ENCODE assay signal across 8 cellular contexts in genomic region chr3:107432013-107432515, GRCh38. TPM values are rescaled to one million over a fixed set of nuclear protein-coding genes. Genes with fewer than 3 reads are reported as not detected.
A peak's percentile ranks its signal among the peaks of the same experiment; 100 is the strongest.
DNase-seq lines count a peak whose midpoint lies in the region; ATAC-seq and TF ChIP-seq lines count a peak whose summit lies in the region.

No MANE protein-coding gene starts in this region.

- intact Hi-C loops in CD4-positive, alpha-beta memory T cell (cut with micrococcal nuclease), result no loop called here

- POLR2A ChIA-PET in CD4-positive, alpha-beta memory T cell (lab: Charles Lee; ENCODE audit: partially characterized antibody), result interaction anchor here (1.5 kb wide), 1 partner anchor 90 kb away, joined by 5 read pairs; the partner anchor contains the start of gene BBX

- TF ChIP-seq CTCF in smooth muscle cell (IDR thresholded peaks at IDR 0.05; ENCODE audit: borderline replicate concordance, insufficient read depth, poor library complexity, severe bottlenecking), result no peak

- DNase-seq in CD4-positive, alpha-beta memory T cell, result no peak
- DNase-seq in adipocyte (ENCODE audit: low read depth), result peak; percentile 57
- DNase-seq in smooth muscle cell (lab: John Stamatoyannopoulos, UW; ENCODE audit: unreplicated experiment), result no peak
- no peak for DNase-seq in central memory CD4-positive, alpha-beta T cell
- DNase-seq in HuH-7 (ENCODE audit: low spot score), result no peak

- peaks cover 15 to 27% (median 19%) of the 10 kb centered on the region in 4 donors for H3K4me1 Mint-ChIP-seq in CD4-positive, alpha-beta memory T cell

- H3K4me3 ChIP-seq in CD4-positive, alpha-beta memory T cell (ENCODE audit: low read length in 2 of 2), result peak overlapping the region; percentile 48 to 51
- H3K4me3 ChIP-seq in HUES6 (ENCODE audit: low read depth, low read length) (peak overlapping the region; percentile 62), adipocyte (ENCODE audit: low read length) (peak overlapping the region; percentile 90), iPS-18a (ENCODE audit: low read length) (peak overlapping the region; percentile 74), smooth muscle cell (peak overlapping the region; percentile 78)

- no peak for TF ChIP-seq POLR2A in GM18505 (IDR thresholded peaks at IDR 0.05; ENCODE audit: borderline replicate concordance, extremely low read depth, insufficient read depth, insufficient read length)

- no peaks in the 10 kb centered on the region for H3K9me3 ChIP-seq in CD4-positive, alpha-beta memory T cell (ENCODE audit: control insufficient read depth in 1 of 2, low read length in 2 of 2)
- H3K9me3 ChIP-seq in HUES6 (ENCODE audit: control insufficient read depth, insufficient read depth, low read depth, low read length) (no peaks in the 10 kb centered on the region), adipocyte (ENCODE audit: control insufficient read depth, low read length) (no peaks in the 10 kb centered on the region), iPS-18a (ENCODE audit: control insufficient read depth, low read depth, low read length) (no peaks in the 10 kb centered on the region), smooth muscle cell (replicated peaks; ENCODE audit: low read depth) (no peaks in the 10 kb centered on the region)

- peak overlapping the region; percentile 99 for H2AFZ ChIP-seq in smooth muscle cell (ENCODE audit: low read depth)

- H3K36me3 Mint-ChIP-seq in CD4-positive, alpha-beta memory T cell, result peaks cover 0 to 6% of the 10 kb centered on the region in 2 donors

- no peaks in the 10 kb centered on the region for H4K20me1 ChIP-seq in smooth muscle cell (ENCODE audit: low read depth)

- H3K36me3 ChIP-seq in CD4-positive, alpha-beta memory T cell (ENCODE audit: insufficient read depth, low read length), result no peaks in the 10 kb centered on the region
- H3K36me3 ChIP-seq in HUES6 (ENCODE audit: control insufficient read depth, insufficient read depth, low read length) (no peaks in the 10 kb centered on the region), adipocyte (ENCODE audit: control insufficient read depth, insufficient read depth, low read length, severe bottlenecking) (no peaks in the 10 kb centered on the region), iPS-18a (ENCODE audit: control insufficient read depth, low read depth, low read length) (no peaks in the 10 kb centered on the region), smooth muscle cell (ENCODE audit: low read depth) (no peaks in the 10 kb centered on the region)

- H3K9me3 Mint-ChIP-seq in CD4-positive, alpha-beta memory T cell, result peaks cover 0 to 1% (median 0%) of the 10 kb centered on the region in 8 donors

- H3K4me2 ChIP-seq in smooth muscle cell, result peak overlapping the region; percentile 99

- H3K79me2 ChIP-seq in smooth muscle cell (ENCODE audit: low read depth), result no peaks in the 10 kb centered on the region

- peaks cover 0 to 2% of the 10 kb centered on the region in 2 donors for H3K27me3 Mint-ChIP-seq in CD4-positive, alpha-beta memory T cell

- H3K4me1 ChIP-seq in CD4-positive, alpha-beta memory T cell (ENCODE audit: insufficient read depth, low read length), result peaks cover 18% of the 10 kb centered on the region
- H3K4me1 ChIP-seq in HUES6 (ENCODE audit: control insufficient read depth, insufficient read depth, low read length), result peaks cover 4% of the 10 kb centered on the region; the same call in 1 of the 2 replicates
- peaks cover 20% of the 10 kb centered on the region for H3K4me1 ChIP-seq in adipocyte (ENCODE audit: control insufficient read depth, insufficient read depth, low read length)
- H3K4me1 ChIP-seq in iPS-18a (ENCODE audit: control insufficient read depth, low read depth, low read length), result peaks cover 18% of the 10 kb centered on the region
- peaks cover 12% of the 10 kb centered on the region for H3K4me1 ChIP-seq in smooth muscle cell (ENCODE audit: low read depth)

- peak overlapping the region; percentile 61 to 95 (median 83) for H3K27ac Mint-ChIP-seq in CD4-positive, alpha-beta memory T cell

- peak overlapping the region; percentile 89 for H3K9ac ChIP-seq in HUES6 (ENCODE audit: low read length)
- H3K9ac ChIP-seq in adipocyte (ENCODE audit: low read length), result peak overlapping the region; percentile 90
- peak overlapping the region; percentile 78 for H3K9ac ChIP-seq in iPS-18a (ENCODE audit: low read length)
- peak overlapping the region; percentile 61 for H3K9ac ChIP-seq in smooth muscle cell (ENCODE audit: low read depth)

- 6% methylated on average over 20 of the region's 20 CpGs for WGBS in smooth muscle cell (ENCODE audit: low lambda C conversion rate)

- ATAC-seq in GM18505 (IDR thresholded peaks at IDR 0.05; ENCODE audit: unreplicated experiment), result no peak

- CTCF ChIA-PET in CD4-positive, alpha-beta memory T cell (lab: Charles Lee; ENCODE audit: partially characterized antibody), result interaction anchor here (4.4 kb wide), 1 partner anchor 11 kb away, joined by 42 read pairs; no protein-coding TSS in a partner anchor

- H3K27me3 ChIP-seq in CD4-positive, alpha-beta memory T cell (ENCODE audit: insufficient read depth, low read length), result no peaks in the 10 kb centered on the region
- H3K27me3 ChIP-seq in HUES6 (ENCODE audit: control insufficient read depth, insufficient read depth, low read length) (peaks cover 24% of the 10 kb centered on the region), adipocyte (replicated peaks; ENCODE audit: control insufficient read depth, insufficient read depth, low read length) (peaks cover 10% of the 10 kb centered on the region), iPS-18a (ENCODE audit: control insufficient read depth, insufficient read depth, low read length) (peaks cover 45% of the 10 kb centered on the region), smooth muscle cell (ENCODE audit: low read depth) (no peaks in the 10 kb centered on the region)

- peak overlapping the region; percentile 89 to 96 (median 93) for H3K4me3 Mint-ChIP-seq in CD4-positive, alpha-beta memory T cell

- no peak overlapping the region for H3K27ac ChIP-seq in CD4-positive, alpha-beta memory T cell (ENCODE audit: low read depth, low read length)
- peak overlapping the region; percentile 30; the same call in 1 of the 2 replicates for H3K27ac ChIP-seq in HUES6 (ENCODE audit: low read depth, low read length)
- peak overlapping the region; percentile 62 for H3K27ac ChIP-seq in iPS-18a (ENCODE audit: low read length)
- H3K27ac ChIP-seq in smooth muscle cell (ENCODE audit: low read depth), result no peak overlapping the region

- peaks cover 7% of the 10 kb centered on the region for H3F3A ChIP-seq in smooth muscle cell (ENCODE audit: low read depth)

RNA-seq across cellular contexts. Expression of gene CCDC54, which starts 54.8 kb away (rescaled TPM):
- total RNA-seq in CD4-positive, alpha-beta memory T cell, result not detected
- polyA plus RNA-seq in CD4-positive, alpha-beta memory T cell, result under 1 TPM in 1 of 2 donors, not detected in 1; 0.18 TPM
- total RNA-seq in smooth muscle cell, result not detected in 2 replicates
- polyA plus RNA-seq in smooth muscle cell, result 0.49 TPM in 1 of 2 replicates, not detected in the other

Comparison
In these comparisons a context has a peak if more than half of its experiments do, and no peak if none do; other contexts are left out.
1. H3K27ac ChIP-seq: peak in HUES6 (single experiment) and iPS-18a (single experiment); none in CD4-positive, alpha-beta memory T cell (single experiment) and smooth muscle cell (single experiment).
2. Peak in every context shown above with its lines, with median percentiles within 50 percentile points of each other: H3K4me3 ChIP-seq and H3K9ac ChIP-seq.